16 cellular contexts compared by ENCODE assay signal in the genomic region with DNA sequence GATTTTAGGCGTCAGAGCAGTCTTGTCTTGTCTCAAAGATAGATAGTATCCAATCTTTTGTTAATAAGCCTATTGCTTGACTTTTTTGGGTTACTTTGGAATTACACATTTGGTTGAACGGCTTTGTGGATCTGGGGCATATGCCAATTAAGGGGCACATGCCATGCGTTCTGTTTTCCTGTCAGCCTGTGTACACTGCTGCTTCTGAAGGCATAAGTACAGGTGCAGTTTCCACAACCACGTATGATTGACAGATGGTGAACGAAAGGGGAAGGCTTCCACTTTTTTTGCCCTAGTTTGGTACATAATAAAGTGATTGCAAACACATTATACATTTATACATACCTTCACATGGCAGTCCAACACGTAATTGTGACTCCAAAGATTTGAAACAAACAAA.
DNase-seq lines count a peak whose midpoint lies in the region; ATAC-seq, FAIRE-seq and TF ChIP-seq lines count a peak whose summit lies in the region.
"Had no signal": no experiment of that assay in that cellular context is flagged by ENCODE, and none has a peak within 500 bp of the region (broad histone marks: within the 10 kb centered on the region; RNA-seq: fewer than 3 reads in every experiment).

No MANE protein-coding gene starts in this region.

- TF ChIP-seq CTCF in brain (conservative IDR thresholded peaks at IDR 0.05) (no peak), neural cell (IDR thresholded peaks at IDR 0.05; ENCODE audit: poor library complexity, severe bottlenecking) (no peak)

- peaks cover 17% of the 10 kb centered on the region for H3K4me1 Mint-ChIP-seq in brain
- H3K4me1 Mint-ChIP-seq: B cell had no signal

- H3K27me3 ChIP-seq in ACC112 (ENCODE audit: insufficient read depth, low read length) (no peaks in the 10 kb centered on the region), neural cell (ENCODE audit: insufficient read depth, low read depth, low read length) (no peaks in the 10 kb centered on the region)

- no peak overlapping the region for H3K4me3 ChIP-seq in ACC112 (ENCODE audit: low read depth, low read length)
- no peak overlapping the region for H3K4me3 ChIP-seq in neural cell (ENCODE audit: low read length)

- DNase-seq in H54 (ENCODE audit: insufficient read length, low spot score): no peak
- no peak for DNase-seq in islet precursor cell
- DNase-seq: CD4-positive, alpha-beta T cell; KBM-7; NCI-H1092 treated with DMSO at 0.1 percent for 48 hours; NCI-H1930; NK-92 treated with Interleukin-12 subunit alpha and Interleukin-12 subunit beta, amount 100 ng/mL, for 24 hours; PC-3; T-helper 1 cell had no signal

- no peaks in the 10 kb centered on the region for H3K27me3 Mint-ChIP-seq in brain
- H3K27me3 Mint-ChIP-seq: B cell; CD4-positive, alpha-beta T cell had no signal

- H3F3A ChIP-seq in neural cell (ENCODE audit: insufficient read depth, low read length, poor library complexity, severe bottlenecking): no peaks in the 10 kb centered on the region

- H2AFZ ChIP-seq in ACC112 (ENCODE audit: low read length, unreplicated experiment) (no peak overlapping the region), neural cell (ENCODE audit: low read depth, low read length) (no peak overlapping the region)

- H3K27ac ChIP-seq in ACC112 (ENCODE audit: low read depth, low read length): 0 out of 2 replicates have a peak overlapping the region, but pooled peaks have one; percentile 24
- H3K27ac ChIP-seq in neural cell (ENCODE audit: low read length): no peak overlapping the region
- H3K27ac ChIP-seq: HL-60 had no signal

- peaks cover 30% of the 10 kb centered on the region for H3K36me3 Mint-ChIP-seq in brain

- H3K9ac ChIP-seq in neural cell (ENCODE audit: low read length): no peak overlapping the region

- TF ChIP-seq EP300 in neural cell (conservative IDR thresholded peaks at IDR 0.05; ENCODE audit: poor library complexity, severe bottlenecking): no peak

- no peak for TF ChIP-seq POLR2A in H54 (IDR thresholded peaks at IDR 0.05; ENCODE audit: low read depth, low read length)

- H3K27ac Mint-ChIP-seq in brain: peak overlapping the region in 4 of 5 experiments; percentile 42 to 77 (median 56)
- H3K27ac Mint-ChIP-seq: B cell; CD4-positive, alpha-beta T cell had no signal

- H3K9me3 ChIP-seq in neural cell (ENCODE audit: low read length): no peaks in the 10 kb centered on the region

- FAIRE-seq in H54 (lab: Jason Lieb, UNC): peak; percentile 57

- H4K20me1 ChIP-seq in neural cell (ENCODE audit: insufficient read depth): peaks cover 4% of the 10 kb centered on the region

- peaks cover 5% of the 10 kb centered on the region for H3K4me1 ChIP-seq in ACC112 (ENCODE audit: control insufficient read depth, insufficient read depth, low read length, unreplicated experiment)

- ATAC-seq in GM21390 (IDR thresholded peaks at IDR 0.05; ENCODE audit: unreplicated experiment) (no peak), HG02884 (IDR thresholded peaks at IDR 0.05; ENCODE audit: unreplicated experiment) (no peak)
- ATAC-seq: PC-3 had no signal

- no peak overlapping the region for H3K4me3 Mint-ChIP-seq in brain
- H3K4me3 Mint-ChIP-seq: B cell; CD4-positive, alpha-beta T cell had no signal

- H3K36me3 ChIP-seq in ACC112 (ENCODE audit: insufficient read depth, low read length) (peaks cover 32% of the 10 kb centered on the region), neural cell (ENCODE audit: insufficient read depth, low read length) (peaks cover 5% of the 10 kb centered on the region)

- H3K79me2 ChIP-seq in ACC112 (ENCODE audit: control insufficient read depth, insufficient read depth, low read length, unreplicated experiment) (peaks cover 20% of the 10 kb centered on the region), neural cell (replicated peaks; ENCODE audit: insufficient read depth, low read length) (peaks cover 2% of the 10 kb centered on the region)

- TF ChIP-seq RAD21 in neural cell (conservative IDR thresholded peaks at IDR 0.05): no peak

- H3K9me3 Mint-ChIP-seq in brain: no peaks in the 10 kb centered on the region
- H3K9me3 Mint-ChIP-seq: CD4-positive, alpha-beta T cell had no signal

- H3K9me2 ChIP-seq in neural cell (ENCODE audit: insufficient read depth, low read length): no peaks in the 10 kb centered on the region

- no peak overlapping the region for H3K4me2 ChIP-seq in neural cell (ENCODE audit: low read length)

TF ChIP-seq in neural cell, 6 proteins besides CTCF, POLR2A, EP300 and RAD21:
- TF ChIP-seq SMC3 (conservative IDR thresholded peaks at IDR 0.05; ENCODE audit: poor library complexity): no peak
- no peak for TF ChIP-seq EZH2 (IDR thresholded peaks at IDR 0.05; ENCODE audit: borderline replicate concordance, insufficient read depth, low read length, poor library complexity, severe bottlenecking)
- peak; percentile 15 for TF ChIP-seq POLR2AphosphoS5 (IDR thresholded peaks at IDR 0.05)
- no peak for TF ChIP-seq TAF1 (IDR thresholded peaks at IDR 0.05; ENCODE audit: low read depth)
- no peak for TF ChIP-seq REST (IDR thresholded peaks at IDR 0.05; ENCODE audit: borderline replicate concordance)
- TF ChIP-seq MXI1 (conservative IDR thresholded peaks at IDR 0.05; ENCODE audit: poor library complexity, severe bottlenecking): no peak
